9 cellular contexts compared by ENCODE assay signal in genomic region chr19:58561373-58562125, GRCh38. TPM values are rescaled to one million over a fixed set of nuclear protein-coding genes. Genes with fewer than 3 reads are reported as not detected.
DNase-seq lines count a peak whose midpoint lies in the region; ATAC-seq and TF ChIP-seq lines count a peak whose summit lies in the region.
"Had no signal": no experiment of that assay in that cellular context is flagged by ENCODE, and none has a peak within 500 bp of the region (broad histone marks: within the 10 kb centered on the region; RNA-seq: fewer than 3 reads in every experiment).

No MANE protein-coding gene starts in this region.

- H3K4me1 Mint-ChIP-seq in activated T-helper 17 cell treated with anti-CD3 and anti-CD28 coated beads, Interleukin-2, amount 50 U/mL, for 72 hours = peaks cover 23% of the 10 kb centered on the region
- H3K4me1 Mint-ChIP-seq in stimulated activated naive B cell treated with anti-CD40 and anti-IgM and Interleukin-4, amounts not matched to agents 10 μg/mL and 1 μg/mL and 100 μg/mL, for 72 hours = peaks cover 48 to 77% of the 10 kb centered on the region in 2 donors

- H3K9ac ChIP-seq in HUES48 (ENCODE audit: low read depth, low read length) = no peak overlapping the region

- DNase-seq in hepatocyte (ENCODE audit: low spot score) (peak; percentile 3), substantia nigra (lab: John Stamatoyannopoulos, UW) (no peak), NCI-H1092 (lab: John Stamatoyannopoulos, UW) (no peak)
- no peak for DNase-seq in stimulated activated naive B cell treated with anti-CD40 and anti-IgM and Interleukin-4, amounts not matched to agents 10 μg/mL and 1 μg/mL and 100 μg/mL, for 72 hours
- no peak for DNase-seq in stimulated activated CD4-positive, alpha-beta T cell treated with anti-CD3 and anti-CD28 coated beads, Interleukin-4, amount 100 ng/mL, for 1 hour
- DNase-seq: HFFc6 had no signal

- no peak for TF ChIP-seq CTCF in hepatocyte (IDR thresholded peaks at IDR 0.05; ENCODE audit: poor library complexity)

- H2AFZ ChIP-seq in hepatocyte = no peak overlapping the region

- peaks cover 8% of the 10 kb centered on the region for H3K36me3 ChIP-seq in HUES48 (ENCODE audit: control insufficient read depth, insufficient read depth, low read length)
- H3K36me3 ChIP-seq in hepatocyte (replicated peaks; ENCODE audit: insufficient read depth, low read depth) = no peaks in the 10 kb centered on the region

- peaks cover 51% of the 10 kb centered on the region for H3K36me3 Mint-ChIP-seq in activated T-helper 17 cell treated with anti-CD3 and anti-CD28 coated beads, Interleukin-2, amount 50 U/mL, for 72 hours (ENCODE audit: low read depth)
- H3K36me3 Mint-ChIP-seq in stimulated activated naive B cell treated with anti-CD40 and anti-IgM and Interleukin-4, amounts not matched to agents 10 μg/mL and 1 μg/mL and 100 μg/mL, for 72 hours = peaks cover 28 to 61% of the 10 kb centered on the region in 2 donors

- H3K4me3 ChIP-seq in HUES48 (ENCODE audit: low read depth, low read length) (peak overlapping the region; percentile 59; the same call in 1 of the 2 replicates), hepatocyte (no peak overlapping the region)

- H3K9me3 ChIP-seq in HUES48 (ENCODE audit: control insufficient read depth, insufficient read depth, low read length) (no peaks in the 10 kb centered on the region), hepatocyte (ENCODE audit: low read depth) (no peaks in the 10 kb centered on the region)
- H3K9me3 ChIP-seq: adrenal gland had no signal

- ATAC-seq in activated T-helper 17 cell treated with anti-CD3 and anti-CD28 coated beads, Interleukin-2, amount 50 U/mL, for 72 hours (replicated peaks) = no peak
- ATAC-seq in stimulated activated naive B cell treated with anti-CD40 and anti-IgM and Interleukin-4, amounts not matched to agents 10 μg/mL and 1 μg/mL and 100 μg/mL, for 72 hours (replicated peaks) = no peak

- no peaks in the 10 kb centered on the region for H3K9me3 Mint-ChIP-seq in activated T-helper 17 cell treated with anti-CD3 and anti-CD28 coated beads, Interleukin-2, amount 50 U/mL, for 72 hours
- no peaks in the 10 kb centered on the region for H3K9me3 Mint-ChIP-seq in stimulated activated naive B cell treated with anti-CD40 and anti-IgM and Interleukin-4, amounts not matched to agents 10 μg/mL and 1 μg/mL and 100 μg/mL, for 72 hours

- no peaks in the 10 kb centered on the region for H3K27me3 Mint-ChIP-seq in activated T-helper 17 cell treated with anti-CD3 and anti-CD28 coated beads, Interleukin-2, amount 50 U/mL, for 72 hours
- H3K27me3 Mint-ChIP-seq in stimulated activated naive B cell treated with anti-CD40 and anti-IgM and Interleukin-4, amounts not matched to agents 10 μg/mL and 1 μg/mL and 100 μg/mL, for 72 hours = no peaks in the 10 kb centered on the region

- no peak overlapping the region for H3K27ac Mint-ChIP-seq in activated T-helper 17 cell treated with anti-CD3 and anti-CD28 coated beads, Interleukin-2, amount 50 U/mL, for 72 hours
- peak overlapping the region; percentile 59 for H3K27ac Mint-ChIP-seq in stimulated activated naive B cell treated with anti-CD40 and anti-IgM and Interleukin-4, amounts not matched to agents 10 μg/mL and 1 μg/mL and 100 μg/mL, for 72 hours

- H3K4me1 ChIP-seq in HUES48 (ENCODE audit: control insufficient read depth, insufficient read depth, low read length) (peaks cover 12% of the 10 kb centered on the region), hepatocyte (ENCODE audit: insufficient read depth) (peaks cover 14% of the 10 kb centered on the region)

- no peak overlapping the region for H3K4me2 ChIP-seq in hepatocyte

- H4K20me1 ChIP-seq in hepatocyte (ENCODE audit: insufficient read depth, poor library complexity, severe bottlenecking) = no peaks in the 10 kb centered on the region

- no peaks in the 10 kb centered on the region for H3K9me2 ChIP-seq in hepatocyte (replicated peaks; ENCODE audit: insufficient read depth)

- H3K27ac ChIP-seq in HUES48 (ENCODE audit: low read depth, low read length) (no peak overlapping the region), hepatocyte (no peak overlapping the region), substantia nigra (ENCODE audit: low read depth, low read length, poor library complexity, severe bottlenecking) (no peak overlapping the region)

- peaks cover 36% of the 10 kb centered on the region for H3K79me2 ChIP-seq in hepatocyte

- peaks cover 41% of the 10 kb centered on the region for H3K27me3 ChIP-seq in HUES48 (ENCODE audit: control insufficient read depth, insufficient read depth, low read length)
- no peaks in the 10 kb centered on the region for H3K27me3 ChIP-seq in hepatocyte
- H3K27me3 ChIP-seq: adrenal gland had no signal

- WGBS in hepatocyte (ENCODE audit: low lambda C conversion rate, missing lambda C conversion rate) = 95% methylated on average over 16 of the region's 16 CpGs

- H3K4me3 Mint-ChIP-seq in activated T-helper 17 cell treated with anti-CD3 and anti-CD28 coated beads, Interleukin-2, amount 50 U/mL, for 72 hours = peak overlapping the region; percentile 100
- H3K4me3 Mint-ChIP-seq in stimulated activated naive B cell treated with anti-CD40 and anti-IgM and Interleukin-4, amounts not matched to agents 10 μg/mL and 1 μg/mL and 100 μg/mL, for 72 hours = peak overlapping the region; percentile 83 to 89

RNA-seq across cellular contexts. Expression of gene UBE2M, which starts 3.1 kb away (rescaled TPM):
- total RNA-seq in activated T-helper 17 cell treated with anti-CD3 and anti-CD28 coated beads, Interleukin-2, amount 50 U/mL, for 72 hours = 100 to 1,000 TPM; 102 to 141 TPM
- 48.5 and 54.4 TPM in 2 replicates for total RNA-seq in hepatocyte
- polyA plus RNA-seq in hepatocyte = 111 TPM in 2 replicates

RNA-seq across cellular contexts. Expression of gene CHMP2A, which starts 6.6 kb away (rescaled TPM):
- total RNA-seq in activated T-helper 17 cell treated with anti-CD3 and anti-CD28 coated beads, Interleukin-2, amount 50 U/mL, for 72 hours = 10 to 100 TPM; 79.0 to 95.8 TPM
- 88.4 and 122 TPM in 2 replicates for total RNA-seq in hepatocyte
- 188 and 196 TPM in 2 replicates for polyA plus RNA-seq in hepatocyte

RNA-seq across cellular contexts. Expression of gene MZF1, which starts 11.6 kb away (rescaled TPM):
- 10 to 100 TPM; 26.6 to 57.9 TPM for total RNA-seq in activated T-helper 17 cell treated with anti-CD3 and anti-CD28 coated beads, Interleukin-2, amount 50 U/mL, for 72 hours
- 19.0 and 23.5 TPM in 2 replicates for total RNA-seq in hepatocyte
- polyA plus RNA-seq in hepatocyte = 19.9 and 29.0 TPM in 2 replicates

RNA-seq across cellular contexts. Expression of gene TRIM28, which starts 17.7 kb away (rescaled TPM):
- total RNA-seq in activated T-helper 17 cell treated with anti-CD3 and anti-CD28 coated beads, Interleukin-2, amount 50 U/mL, for 72 hours = 100 to 1,000 TPM; 336 to 455 TPM
- 189 and 191 TPM in 2 replicates for total RNA-seq in hepatocyte
- polyA plus RNA-seq in hepatocyte = 159 and 180 TPM in 2 replicates

RNA-seq across cellular contexts. Expression of gene ZBTB45, which starts 41.9 kb away (rescaled TPM):
- total RNA-seq in activated T-helper 17 cell treated with anti-CD3 and anti-CD28 coated beads, Interleukin-2, amount 50 U/mL, for 72 hours = 10 to 100 TPM; 11.0 to 14.3 TPM
- 3.3 and 5.4 TPM in 2 replicates for total RNA-seq in hepatocyte
- polyA plus RNA-seq in hepatocyte = 18.5 and 21.6 TPM in 2 replicates
